Comparison of ENCODE assay signal across 24 cellular contexts in the genomic region with DNA sequence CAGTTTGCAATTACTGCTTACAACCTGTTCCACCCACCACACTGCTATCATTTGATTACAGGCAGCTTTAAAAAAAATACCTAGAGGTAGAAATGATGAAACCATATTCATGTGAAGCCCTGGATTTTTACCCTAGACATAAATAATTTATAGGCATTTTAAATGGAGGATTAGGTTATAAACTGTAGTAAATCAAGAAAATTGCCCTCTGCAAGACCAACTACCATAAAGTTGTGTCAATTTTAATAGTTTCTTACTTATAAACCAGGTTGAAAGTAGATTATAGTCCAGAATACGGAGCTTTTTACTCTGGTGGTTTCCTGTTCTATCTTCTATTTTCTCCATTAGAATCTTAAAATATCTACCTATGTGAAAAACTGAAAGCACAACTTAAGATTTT.
"Had no signal": no experiment of that assay in that cellular context is flagged by ENCODE, and none has a peak within 500 bp of the region (broad histone marks: within the 10 kb centered on the region; RNA-seq: fewer than 3 reads in every experiment).

No MANE protein-coding gene starts in this region.

- H3K9me3 Mint-ChIP-seq: memory B cell; mesothelial cell of epicardium; nephron; stimulated activated effector memory CD8-positive, alpha-beta T cell treated with anti-CD3 and anti-CD28 coated beads, Interleukin-12 subunit alpha, Interleukin-12 subunit beta, amount 100 ng/mL, for 72 hours; type B pancreatic cell had no signal

- H3K4me1 Mint-ChIP-seq: memory B cell had no signal

- ATAC-seq: gastroesophageal sphincter; lower lobe of right lung; pancreas; right cardiac atrium; stimulated activated effector memory CD8-positive, alpha-beta T cell treated with anti-CD3 and anti-CD28 coated beads, Interleukin-12 subunit alpha, Interleukin-12 subunit beta, amount 100 ng/mL, for 72 hours; stimulated activated naive CD8-positive, alpha-beta T cell treated with anti-CD3 and anti-CD28 coated beads, Interleukin-15, Interleukin-2, amounts not matched to agents 100 U/mL and 50 U/mL, for 24 hours had no signal

- H3K27me3 ChIP-seq: esophagus squamous epithelium, gastroesophageal sphincter, pancreas, suprapubic skin, thyroid gland had no signal

- H3K27ac ChIP-seq: epithelial cell of prostate, esophagus squamous epithelium, gastroesophageal sphincter, left ventricle myocardium inferior, lower lobe of right lung, pancreas, suprapubic skin, thyroid gland had no signal

- H3K4me1 ChIP-seq: lower lobe of right lung, pancreas, suprapubic skin had no signal

- H3K27ac Mint-ChIP-seq: memory B cell; mesothelial cell of epicardium; nephron; progenitor cell of endocrine pancreas; stimulated activated effector memory CD8-positive, alpha-beta T cell treated with anti-CD3 and anti-CD28 coated beads, Interleukin-12 subunit alpha, Interleukin-12 subunit beta, amount 100 ng/mL, for 72 hours; type B pancreatic cell had no signal

- H3K27me3 Mint-ChIP-seq: memory B cell, progenitor cell of endocrine pancreas, type B pancreatic cell had no signal

- H3K4me3 Mint-ChIP-seq: memory B cell; mesothelial cell of epicardium; nephron; stimulated activated effector memory CD8-positive, alpha-beta T cell treated with anti-CD3 and anti-CD28 coated beads, Interleukin-12 subunit alpha, Interleukin-12 subunit beta, amount 100 ng/mL, for 72 hours; type B pancreatic cell had no signal

- DNase-seq: effector memory CD4-positive, alpha-beta T cell; esophagus squamous epithelium; foreskin fibroblast; glutamatergic neuron; islet precursor cell; left ventricle myocardium inferior; lower lobe of right lung; occipital lobe; pancreas; right cardiac atrium; stimulated activated CD4-positive, alpha-beta T cell treated with anti-CD3 and anti-CD28 coated beads, Interleukin-4, amount 100 ng/mL, for 1 hour; stimulated activated CD8-positive, alpha-beta memory T cell treated with anti-CD3 and anti-CD28 coated beads, Interleukin-4, amount 100 ng/mL, for 48 hours; stimulated activated naive CD8-positive, alpha-beta T cell treated with anti-CD3 and anti-CD28 coated beads, Interleukin-15, Interleukin-2, amounts not matched to agents 100 U/mL and 50 U/mL, for 24 hours; thyroid gland had no signal

- H3K36me3 ChIP-seq: esophagus squamous epithelium, gastroesophageal sphincter, left ventricle myocardium inferior, lower lobe of right lung, pancreas, suprapubic skin, thyroid gland had no signal

- H3K9me3 ChIP-seq: esophagus squamous epithelium, gastroesophageal sphincter, left ventricle myocardium inferior, lower lobe of right lung, pancreas, suprapubic skin, thyroid gland had no signal

- H3K4me3 ChIP-seq: esophagus squamous epithelium, gastroesophageal sphincter, left ventricle myocardium inferior, lower lobe of right lung, pancreas, smooth muscle cell, suprapubic skin, thyroid gland had no signal

- H3K36me3 Mint-ChIP-seq: memory B cell; mesothelial cell of epicardium; stimulated activated effector memory CD8-positive, alpha-beta T cell treated with anti-CD3 and anti-CD28 coated beads, Interleukin-12 subunit alpha, Interleukin-12 subunit beta, amount 100 ng/mL, for 72 hours; type B pancreatic cell had no signal
